Comparison of ENCODE assay signal across 17 cellular contexts in the genomic region with DNA sequence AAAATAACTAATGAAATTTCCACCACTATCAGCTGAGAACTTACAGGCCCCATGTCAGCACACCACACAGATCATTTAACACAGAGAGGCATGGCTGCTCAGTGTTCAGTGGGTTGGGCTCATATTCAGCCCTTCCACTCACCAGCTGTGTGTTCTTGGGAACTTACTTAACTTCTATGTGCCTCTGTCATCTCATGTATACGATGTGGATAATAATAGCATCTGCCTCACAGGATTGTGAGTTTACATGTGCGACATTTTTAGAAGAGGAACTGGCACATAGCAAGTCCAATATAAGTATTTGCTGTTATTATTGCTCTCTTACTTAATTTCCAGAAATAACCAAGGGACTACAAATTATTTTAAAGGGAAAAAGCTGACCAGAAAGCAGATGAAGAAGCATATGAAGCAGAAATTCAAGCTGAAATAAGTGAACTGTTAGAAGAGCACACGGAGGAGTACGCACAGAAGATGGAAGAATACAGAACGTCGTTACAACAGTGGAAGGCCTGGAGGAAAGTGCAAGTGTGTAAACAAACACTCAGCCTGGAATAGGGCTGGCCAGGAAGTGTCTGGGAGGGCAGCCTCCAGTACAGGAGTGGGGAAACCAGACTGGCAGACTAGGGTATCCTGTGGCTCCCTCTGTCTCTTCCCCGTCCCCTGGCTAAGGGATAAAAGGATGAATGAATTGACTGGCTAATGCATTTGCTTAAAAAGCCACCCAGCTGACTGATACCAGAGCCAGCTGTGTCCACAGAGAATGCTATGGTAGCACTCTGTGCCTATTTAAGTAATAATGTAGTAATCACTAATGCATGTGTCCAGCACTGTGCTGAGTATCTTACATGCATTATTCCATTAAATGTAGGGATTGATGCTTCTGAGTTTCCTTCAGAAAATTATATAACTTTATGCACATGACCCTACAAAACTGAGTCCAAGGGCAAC.
A peak's percentile ranks its signal among the peaks of the same experiment; 100 is the strongest.
DNase-seq lines count a peak whose midpoint lies in the region; ATAC-seq and TF ChIP-seq lines count a peak whose summit lies in the region.
"Had no signal": no experiment of that assay in that cellular context is flagged by ENCODE, and none has a peak within 500 bp of the region (broad histone marks: within the 10 kb centered on the region; RNA-seq: fewer than 3 reads in every experiment).

No MANE protein-coding gene starts in this region.

- in situ Hi-C loops in gastrocnemius medialis (cut with MboI; ENCODE audit: low sequenced_read_pairs in 4 of 4): no loop called here

- TF ChIP-seq POLR2A in gastrocnemius medialis (IDR thresholded peaks at IDR 0.05): no peak

- no peak for TF ChIP-seq CTCF in left lung (IDR thresholded peaks at IDR 0.05)
- no peak for TF ChIP-seq CTCF in gastrocnemius medialis (IDR thresholded peaks at IDR 0.05 in 4 of 5, conservative IDR thresholded peaks at IDR 0.05 in 1 of 5)

- H3K36me3 ChIP-seq in left lung: peaks cover 0 to 25% of the 10 kb centered on the region in 2 donors
- H3K36me3 ChIP-seq in gastrocnemius medialis: no peaks in the 10 kb centered on the region

- DNase-seq in MV-4-11 (lab: John Stamatoyannopoulos, UW) (peak; percentile 49), SK-N-DZ (ENCODE audit: low spot score) (peak; percentile 26), left lung (no peak), gastrocnemius medialis (no peak), DMS153 (lab: John Stamatoyannopoulos, UW) (no peak), EL (no peak)
- no peak for DNase-seq in activated effector memory CD4-positive, alpha-beta T cell treated with anti-CD3 and anti-CD28 coated beads, Interleukin-2, amount 50 U/mL, for 16 hours
- DNase-seq: Caco-2; CD4-positive, alpha-beta T cell; GOT3; Karpas-422; NCI-H1048; NCI-H2081; NCI-H524 treated with DMSO at 0.1 percent for 48 hours had no signal

- intact Hi-C loops in left lung (cut with DNase I): no loop called here
- intact Hi-C loops in gastrocnemius medialis (cut with DNase I; ENCODE audit: low total_unique reads): no loop called here

- no peak overlapping the region for H3K4me3 ChIP-seq in left lung
- H3K4me3 ChIP-seq in gastrocnemius medialis: no peak overlapping the region

- H3K27ac ChIP-seq in left lung (no peak overlapping the region), gastrocnemius medialis (peak overlapping the region; percentile 60 to 71 (median 66))

- H3K9me3 ChIP-seq in left lung: no peaks in the 10 kb centered on the region
- H3K9me3 ChIP-seq in gastrocnemius medialis: no peaks in the 10 kb centered on the region
- H3K9me3 ChIP-seq: Caco-2 had no signal

- no peaks in the 10 kb centered on the region for H3K27me3 ChIP-seq in left lung
- H3K27me3 ChIP-seq in gastrocnemius medialis: no peaks in the 10 kb centered on the region

- ATAC-seq in left lung: peak; percentile 54
- ATAC-seq in gastrocnemius medialis: peak; percentile 79 to 80
- ATAC-seq in SK-N-SH treated with all-trans-retinoic acid at 6 μM for 48 hours: no peak
- ATAC-seq: HCT116, Right ventricle myocardium inferior had no signal

- H3K4me1 ChIP-seq in left lung: no peaks in the 10 kb centered on the region
- peaks cover 6 to 12% of the 10 kb centered on the region in 2 donors for H3K4me1 ChIP-seq in gastrocnemius medialis
- H3K4me1 ChIP-seq: Caco-2 had no signal

TF ChIP-seq in SK-N-SH treated with all-trans-retinoic acid at 6 μM for 48 hours, 23 proteins besides CTCF, POLR2A, EP300 and RAD21:
- TF ChIP-seq TSHZ2 (CRISPR knock-in tag; IDR thresholded peaks at IDR 0.05) (no peak), ZFP3 (CRISPR knock-in tag; IDR thresholded peaks at IDR 0.05) (no peak), PATZ1 (CRISPR knock-in tag; IDR thresholded peaks at IDR 0.05; ENCODE audit: borderline replicate concordance) (no peak), ESRRG (CRISPR knock-in tag; IDR thresholded peaks at IDR 0.05) (no peak), CSRNP3 (CRISPR knock-in tag; IDR thresholded peaks at IDR 0.05) (no peak)

Comparison
In these comparisons a context has a peak if more than half of its experiments do, and no peak if none do; other contexts are left out.
1. DNase-seq: peak in MV-4-11 (single experiment) and SK-N-DZ (single experiment); none in left lung (0 of 2), gastrocnemius medialis (0 of 2), activated effector memory CD4-positive, alpha-beta T cell treated with anti-CD3 and anti-CD28 coated beads, Interleukin-2, amount 50 U/mL, for 16 hours (single experiment), DMS153 (single experiment) and EL (single experiment).
2. H3K27ac ChIP-seq: peak in gastrocnemius medialis (4 of 4); none in left lung (0 of 2).